8 cellular contexts compared by ENCODE assay signal in genomic region chr17:45314761-45315549, GRCh38. TPM values are rescaled to one million over a fixed set of nuclear protein-coding genes. Genes with fewer than 3 reads are reported as not detected.
A peak's percentile ranks its signal among the peaks of the same experiment; 100 is the strongest.
DNase-seq lines count a peak whose midpoint lies in the region; ATAC-seq, FAIRE-seq and TF ChIP-seq lines count a peak whose summit lies in the region.

No MANE protein-coding gene starts in this region.

- TF ChIP-seq POLR2A in GM19099 (IDR thresholded peaks at IDR 0.05; ENCODE audit: extremely low read depth, insufficient read length, low read depth) (peak; percentile 54), upper lobe of left lung (IDR thresholded peaks at IDR 0.05) (no peak)

- H3K36me3 ChIP-seq in kidney (ENCODE audit: control insufficient read depth in 1 of 2, insufficient read depth in 2 of 2, low read length in 2 of 2) = no peaks in the 10 kb centered on the region
- H3K36me3 ChIP-seq in upper lobe of left lung = no peaks in the 10 kb centered on the region

- POLR2A ChIA-PET in activated B cell treated with CpG ODN at 0.5 μM for 24 hours (lab: Charles Lee) = interaction anchor here (0.7 to 9.5 kb wide), 18 partner anchors 12 to 166 kb away, joined by 3 to 436 read pairs (median 20); partner anchors contain the start of genes FMNL1 and HEXIM1

- peak overlapping the region; percentile 56 to 77 for H3K9ac ChIP-seq in kidney (ENCODE audit: low read length in 2 of 2)

- H3K27me3 ChIP-seq in upper lobe of left lung = no peaks in the 10 kb centered on the region

- H3K27ac ChIP-seq in kidney (ENCODE audit: low read depth in 2 of 2, low read length in 2 of 2) = peak overlapping the region in 1 of 2 donors; percentile 51
- peak overlapping the region; percentile 93 to 99 (median 96) for H3K27ac ChIP-seq in upper lobe of left lung

- DNase-seq in activated B cell treated with CpG ODN at 0.5 μM for 24 hours (no peak), kidney (no peak), upper lobe of left lung (no peak), D341Med (ENCODE audit: low spot score) (no peak), HTR-8/SVneo (ENCODE audit: insufficient read length, low spot score) (no peak)

- H3K9me3 ChIP-seq in kidney (ENCODE audit: control insufficient read depth in 1 of 2, low read length in 2 of 2) = no peaks in the 10 kb centered on the region
- H3K9me3 ChIP-seq in upper lobe of left lung = no peaks in the 10 kb centered on the region

- peak overlapping the region; percentile 94 for H3K4me3 Mint-ChIP-seq in activated B cell treated with CpG ODN at 0.5 μM for 24 hours

- peaks cover 43% of the 10 kb centered on the region for H3K36me3 Mint-ChIP-seq in activated B cell treated with CpG ODN at 0.5 μM for 24 hours (ENCODE audit: low read depth)

- intact Hi-C loops in activated B cell treated with CpG ODN at 0.5 μM for 24 hours (cut with micrococcal nuclease) (loop anchor here (5.0 to 10.0 kb wide), 3 partner anchors 37 to 970 kb away; partner anchors contain the start of genes GRN and HEXIM2), kidney (cut with DNase I) (no loop called here)

- peak overlapping the region; percentile 99 for H3K27ac Mint-ChIP-seq in activated B cell treated with CpG ODN at 0.5 μM for 24 hours

- peak overlapping the region; percentile 84 for H3K4me3 ChIP-seq in kidney (ENCODE audit: low read length in 2 of 2)
- peak overlapping the region in 3 of 4 donors; percentile 80 to 94 (median 91) for H3K4me3 ChIP-seq in upper lobe of left lung

- CTCF ChIA-PET in activated B cell treated with CpG ODN at 0.5 μM for 24 hours (lab: Charles Lee) = interaction anchor here (1.1 to 5.8 kb wide), 8 partner anchors 8 to 70 kb away, joined by 3 to 66 read pairs (median 8); no protein-coding TSS in a partner anchor

- no peak for TF ChIP-seq CTCF in activated B cell treated with CpG ODN at 0.5 μM for 24 hours (IDR thresholded peaks at IDR 0.05)
- no peak for TF ChIP-seq CTCF in kidney (IDR thresholded peaks at IDR 0.05; ENCODE audit: borderline replicate concordance, extremely low read depth, insufficient read depth)
- no peak for TF ChIP-seq CTCF in upper lobe of left lung (IDR thresholded peaks at IDR 0.05)

- peak; percentile 40 for FAIRE-seq in A204.1 (lab: Jason Lieb, UNC)
- FAIRE-seq in kidney (lab: Jason Lieb, UNC) = no peak
- FAIRE-seq in HTR-8/SVneo (lab: Jason Lieb, UNC) = no peak

- no peaks in the 10 kb centered on the region for H3K27me3 Mint-ChIP-seq in activated B cell treated with CpG ODN at 0.5 μM for 24 hours

- H3K4me1 Mint-ChIP-seq in activated B cell treated with CpG ODN at 0.5 μM for 24 hours = peaks cover 73% of the 10 kb centered on the region

- ATAC-seq in activated B cell treated with CpG ODN at 0.5 μM for 24 hours (ENCODE audit: low read depth) (peak; percentile 4), upper lobe of left lung (ENCODE audit: low FRiP score in 2 of 2) (no peak), HG02763 (IDR thresholded peaks at IDR 0.05; ENCODE audit: unreplicated experiment) (no peak)

- H3K9me3 Mint-ChIP-seq in activated B cell treated with CpG ODN at 0.5 μM for 24 hours = no peaks in the 10 kb centered on the region

- WGBS in upper lobe of left lung, 2 donors = 36% methylated on average over 11 of the region's 11 CpGs

- H3K4me1 ChIP-seq in kidney (ENCODE audit: control insufficient read depth in 1 of 2, insufficient read depth in 1 of 2, low read depth in 1 of 2, low read length in 2 of 2) = peaks cover 48 to 54% of the 10 kb centered on the region in 2 donors
- peaks cover 67 to 85% (median 78%) of the 10 kb centered on the region in 4 donors for H3K4me1 ChIP-seq in upper lobe of left lung

- no peak for TF ChIP-seq EP300 in upper lobe of left lung (IDR thresholded peaks at IDR 0.05)

RNA-seq across cellular contexts. Expression of gene MAP3K14, which starts 1.9 kb away (rescaled TPM):
- total RNA-seq in activated B cell treated with CpG ODN at 0.5 μM for 24 hours = 81.2 and 88.6 TPM in 2 replicates
- total RNA-seq in kidney = 24.5 TPM
- 7.6 TPM for polyA plus RNA-seq in kidney (ENCODE audit: insufficient read depth, low read depth, low replicate concordance)
- 10 to 100 TPM; 11.4 to 17.8 (median 13.5) TPM for total RNA-seq in upper lobe of left lung

RNA-seq across cellular contexts. Expression of gene SPATA32, which starts 53.1 kb away (rescaled TPM):
- 0.27 and 0.39 TPM in 2 replicates for total RNA-seq in activated B cell treated with CpG ODN at 0.5 μM for 24 hours
- total RNA-seq in kidney = not detected
- polyA plus RNA-seq in kidney (ENCODE audit: insufficient read depth, low read depth, low replicate concordance) = not detected
- total RNA-seq in upper lobe of left lung = under 1 TPM in 1 of 6 donors, not detected in 5; 0.20 TPM
